ENCODE assay signal across 1 cellular context in genomic region chr15:25717861-25718504, GRCh38.
TF ChIP-seq lines count a peak whose summit lies in the region.

No MANE protein-coding gene starts in this region.

TF ChIP-seq in HepG2, 621 proteins besides CTCF, POLR2A, EP300 and RAD21 (continued from another document):
- TF ChIP-seq, protein P1, sequence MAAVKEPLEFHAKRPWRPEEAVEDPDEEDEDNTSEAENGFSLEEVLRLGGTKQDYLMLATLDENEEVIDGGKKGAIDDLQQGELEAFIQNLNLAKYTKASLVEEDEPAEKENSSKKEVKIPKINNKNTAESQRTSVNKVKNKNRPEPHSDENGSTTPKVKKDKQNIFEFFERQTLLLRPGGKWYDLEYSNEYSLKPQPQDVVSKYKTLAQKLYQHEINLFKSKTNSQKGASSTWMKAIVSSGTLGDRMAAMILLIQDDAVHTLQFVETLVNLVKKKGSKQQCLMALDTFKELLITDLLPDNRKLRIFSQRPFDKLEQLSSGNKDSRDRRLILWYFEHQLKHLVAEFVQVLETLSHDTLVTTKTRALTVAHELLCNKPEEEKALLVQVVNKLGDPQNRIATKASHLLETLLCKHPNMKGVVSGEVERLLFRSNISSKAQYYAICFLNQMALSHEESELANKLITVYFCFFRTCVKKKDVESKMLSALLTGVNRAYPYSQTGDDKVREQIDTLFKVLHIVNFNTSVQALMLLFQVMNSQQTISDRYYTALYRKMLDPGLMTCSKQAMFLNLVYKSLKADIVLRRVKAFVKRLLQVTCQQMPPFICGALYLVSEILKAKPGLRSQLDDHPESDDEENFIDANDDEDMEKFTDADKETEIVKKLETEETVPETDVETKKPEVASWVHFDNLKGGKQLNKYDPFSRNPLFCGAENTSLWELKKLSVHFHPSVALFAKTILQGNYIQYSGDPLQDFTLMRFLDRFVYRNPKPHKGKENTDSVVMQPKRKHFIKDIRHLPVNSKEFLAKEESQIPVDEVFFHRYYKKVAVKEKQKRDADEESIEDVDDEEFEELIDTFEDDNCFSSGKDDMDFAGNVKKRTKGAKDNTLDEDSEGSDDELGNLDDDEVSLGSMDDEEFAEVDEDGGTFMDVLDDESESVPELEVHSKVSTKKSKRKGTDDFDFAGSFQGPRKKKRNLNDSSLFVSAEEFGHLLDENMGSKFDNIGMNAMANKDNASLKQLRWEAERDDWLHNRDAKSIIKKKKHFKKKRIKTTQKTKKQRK (IDR thresholded peaks at IDR 0.05; ENCODE audit: low read length) = no peak
- TF ChIP-seq YEATS4 (CRISPR knock-in tag; IDR thresholded peaks at IDR 0.05; ENCODE audit: borderline replicate concordance) = no peak
- TF ChIP-seq IKZF1 (IDR thresholded peaks at IDR 0.05) = no peak
- TF ChIP-seq HOXA5 (CRISPR knock-in tag; IDR thresholded peaks at IDR 0.05) = no peak
- TF ChIP-seq MLLT10 (CRISPR knock-in tag; IDR thresholded peaks at IDR 0.05) = no peak
- TF ChIP-seq SMYD3 (CRISPR knock-in tag; IDR thresholded peaks at IDR 0.05) = no peak
- no peak for TF ChIP-seq ZBTB33 (CRISPR knock-in tag; IDR thresholded peaks at IDR 0.05)
- TF ChIP-seq WIZ (CRISPR knock-in tag; IDR thresholded peaks at IDR 0.05) = no peak
- no peak for TF ChIP-seq AHR (CRISPR knock-in tag; IDR thresholded peaks at IDR 0.05)
- TF ChIP-seq ZNF432 (CRISPR knock-in tag; IDR thresholded peaks at IDR 0.05; ENCODE audit: borderline replicate concordance) = no peak
- TF ChIP-seq, protein P2, sequence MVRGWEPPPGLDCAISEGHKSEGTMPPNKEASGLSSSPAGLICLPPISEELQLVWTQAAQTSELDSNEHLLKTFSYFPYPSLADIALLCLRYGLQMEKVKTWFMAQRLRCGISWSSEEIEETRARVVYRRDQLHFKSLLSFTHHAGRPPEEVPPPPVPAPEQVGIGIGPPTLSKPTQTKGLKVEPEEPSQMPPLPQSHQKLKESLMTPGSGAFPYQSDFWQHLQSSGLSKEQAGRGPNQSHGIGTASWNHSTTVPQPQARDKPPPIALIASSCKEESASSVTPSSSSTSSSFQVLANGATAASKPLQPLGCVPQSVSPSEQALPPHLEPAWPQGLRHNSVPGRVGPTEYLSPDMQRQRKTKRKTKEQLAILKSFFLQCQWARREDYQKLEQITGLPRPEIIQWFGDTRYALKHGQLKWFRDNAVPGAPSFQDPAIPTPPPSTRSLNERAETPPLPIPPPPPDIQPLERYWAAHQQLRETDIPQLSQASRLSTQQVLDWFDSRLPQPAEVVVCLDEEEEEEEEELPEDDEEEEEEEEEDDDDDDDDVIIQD (CRISPR knock-in tag; IDR thresholded peaks at IDR 0.05; ENCODE audit: low read depth) = no peak
- no peak for TF ChIP-seq MXD4 (CRISPR knock-in tag; IDR thresholded peaks at IDR 0.05)
- no peak for TF ChIP-seq ZNF713 (CRISPR knock-in tag; IDR thresholded peaks at IDR 0.05)
- TF ChIP-seq NFE2 (CRISPR knock-in tag; IDR thresholded peaks at IDR 0.05) = no peak
TF ChIP-seq in HepG2: peak in this region for 0.
